Comparison of ENCODE assay signal across 9 cellular contexts in genomic region chr11:65887026-65887722, GRCh38. TPM values are rescaled to one million over a fixed set of nuclear protein-coding genes. Genes with fewer than 3 reads are reported as not detected.
DNase-seq lines count a peak whose midpoint lies in the region; ATAC-seq and TF ChIP-seq lines count a peak whose summit lies in the region.
"Had no signal": no experiment of that assay in that cellular context is flagged by ENCODE, and none has a peak within 500 bp of the region (broad histone marks: within the 10 kb centered on the region; RNA-seq: fewer than 3 reads in every experiment).

No MANE protein-coding gene starts in this region.

- peaks cover 19% of the 10 kb centered on the region for H3K36me3 ChIP-seq in CD4-positive, CD25-positive, alpha-beta regulatory T cell (ENCODE audit: control insufficient read depth, insufficient read depth, low read length)
- peaks cover 15 to 32% of the 10 kb centered on the region in 2 donors for H3K36me3 ChIP-seq in duodenal mucosa (ENCODE audit: control insufficient read depth in 1 of 2, insufficient read depth in 2 of 2, low read length in 2 of 2)

- TF ChIP-seq POLR2A in NB4 (IDR thresholded peaks at IDR 0.05; ENCODE audit: extremely low read depth, insufficient read length): no peak

- H3K4me1 Mint-ChIP-seq in CD4-positive, CD25-positive, alpha-beta regulatory T cell: peaks cover 13 to 67% (median 44%) of the 10 kb centered on the region in 4 donors
- peaks cover 35% of the 10 kb centered on the region for H3K4me1 Mint-ChIP-seq in nephron

- peak overlapping the region; percentile 87 to 94 (median 89) for H3K4me3 Mint-ChIP-seq in CD4-positive, CD25-positive, alpha-beta regulatory T cell
- H3K4me3 Mint-ChIP-seq in nephron: peak overlapping the region; percentile 88 to 92 (median 90)

- peaks cover 6% of the 10 kb centered on the region for H3K27me3 Mint-ChIP-seq in CD4-positive, CD25-positive, alpha-beta regulatory T cell
- H3K27me3 Mint-ChIP-seq in nephron (ENCODE audit: low read depth): peaks cover 1% of the 10 kb centered on the region

- ATAC-seq in CD4-positive, CD25-positive, alpha-beta regulatory T cell (ENCODE audit: low read depth in 2 of 2): no peak
- ATAC-seq in HG02852 (IDR thresholded peaks at IDR 0.05; ENCODE audit: unreplicated experiment) (no peak), HG02610 (IDR thresholded peaks at IDR 0.05; ENCODE audit: unreplicated experiment) (no peak), HG03196 (IDR thresholded peaks at IDR 0.05; ENCODE audit: unreplicated experiment) (no peak)

- peak overlapping the region; percentile 73 to 82 for H3K9ac ChIP-seq in duodenal mucosa (ENCODE audit: low read depth in 1 of 2, low read length in 2 of 2)

- peak overlapping the region; percentile 97 for H3K27ac ChIP-seq in CD4-positive, CD25-positive, alpha-beta regulatory T cell (ENCODE audit: insufficient read depth, low read length, poor library complexity, severe bottlenecking)
- peak overlapping the region; percentile 91 for H3K27ac ChIP-seq in duodenal mucosa (ENCODE audit: low read depth, low read length)

- H3K27me3 ChIP-seq in CD4-positive, CD25-positive, alpha-beta regulatory T cell (ENCODE audit: control insufficient read depth, insufficient read depth, low read length): no peaks in the 10 kb centered on the region
- peaks cover 0 to 3% of the 10 kb centered on the region in 2 donors for H3K27me3 ChIP-seq in duodenal mucosa (ENCODE audit: control insufficient read depth in 1 of 2, insufficient read depth in 2 of 2, low read length in 2 of 2)

- H3K36me3 Mint-ChIP-seq in CD4-positive, CD25-positive, alpha-beta regulatory T cell: peaks cover 13% of the 10 kb centered on the region
- H3K36me3 Mint-ChIP-seq in nephron (ENCODE audit: low read depth): peaks cover 25% of the 10 kb centered on the region

- no peak for TF ChIP-seq CTCF in NB4 (IDR thresholded peaks at IDR 0.05; ENCODE audit: low read depth, low read length)
- no peak for TF ChIP-seq CTCF in nephron (IDR thresholded peaks at IDR 0.05; ENCODE audit: unreplicated experiment in 3 of 3)

- peak overlapping the region; percentile 97 to 100 (median 99) for H3K27ac Mint-ChIP-seq in CD4-positive, CD25-positive, alpha-beta regulatory T cell
- peak overlapping the region; percentile 92 to 98 (median 97) for H3K27ac Mint-ChIP-seq in nephron

- H3K4me3 ChIP-seq in CD4-positive, CD25-positive, alpha-beta regulatory T cell (ENCODE audit: low read depth, low read length): peak overlapping the region; percentile 69
- H3K4me3 ChIP-seq in NB4 (ENCODE audit: low read depth, low read length) (peak overlapping the region; percentile 76), duodenal mucosa (ENCODE audit: low read depth in 1 of 2, low read length in 2 of 2) (peak overlapping the region; percentile 81 to 85)

- peaks cover 50% of the 10 kb centered on the region for H3K4me1 ChIP-seq in CD4-positive, CD25-positive, alpha-beta regulatory T cell (ENCODE audit: control insufficient read depth, insufficient read depth, low read length, poor library complexity, severe bottlenecking)
- H3K4me1 ChIP-seq in duodenal mucosa (ENCODE audit: control insufficient read depth in 1 of 2, insufficient read depth in 2 of 2, low read length in 2 of 2): peaks cover 46 to 57% of the 10 kb centered on the region in 2 donors

- no peak for DNase-seq in CD4-positive, CD25-positive, alpha-beta regulatory T cell
- DNase-seq in NB4 (ENCODE audit: low read depth): no peak
- no peak for DNase-seq in stimulated activated CD8-positive, alpha-beta memory T cell treated with anti-CD3 and anti-CD28 coated beads, Interleukin-4, amount 100 ng/mL, for 48 hours

- no peaks in the 10 kb centered on the region for H3K9me3 Mint-ChIP-seq in CD4-positive, CD25-positive, alpha-beta regulatory T cell
- no peaks in the 10 kb centered on the region for H3K9me3 Mint-ChIP-seq in nephron

- H3K9me3 ChIP-seq in CD4-positive, CD25-positive, alpha-beta regulatory T cell (ENCODE audit: control insufficient read depth in 2 of 2, low read length in 2 of 2): no peaks in the 10 kb centered on the region
- no peaks in the 10 kb centered on the region for H3K9me3 ChIP-seq in duodenal mucosa (ENCODE audit: control insufficient read depth in 1 of 2, low read length in 2 of 2)

RNA-seq across cellular contexts. Expression of gene FIBP, which starts 1.1 kb away (rescaled TPM):
- total RNA-seq in CD4-positive, CD25-positive, alpha-beta regulatory T cell: 29.8 TPM
- 10 to 100 TPM; 71.0 to 81.7 (median 72.7) TPM for polyA plus RNA-seq in CD4-positive, CD25-positive, alpha-beta regulatory T cell

RNA-seq across cellular contexts. Expression of gene CCDC85B, which starts 3.3 kb away (rescaled TPM):
- total RNA-seq in CD4-positive, CD25-positive, alpha-beta regulatory T cell: 20.7 TPM
- polyA plus RNA-seq in CD4-positive, CD25-positive, alpha-beta regulatory T cell: 10 to 100 TPM; 58.7 to 74.0 (median 63.2) TPM

RNA-seq across cellular contexts. Expression of gene CTSW, which starts 7.5 kb away (rescaled TPM):
- total RNA-seq in CD4-positive, CD25-positive, alpha-beta regulatory T cell: 12.4 TPM
- polyA plus RNA-seq in CD4-positive, CD25-positive, alpha-beta regulatory T cell: 10 to 100 TPM in 3 of 4 donors, 1 to 10 TPM in 1; 3.5 to 35.9 (median 16.9) TPM

RNA-seq across cellular contexts. Expression of gene FOSL1, which starts 13.0 kb away (rescaled TPM):
- 2.7 TPM for total RNA-seq in CD4-positive, CD25-positive, alpha-beta regulatory T cell
- not detected for polyA plus RNA-seq in CD4-positive, CD25-positive, alpha-beta regulatory T cell
- total RNA-seq: urinary bladder had no signal

RNA-seq across cellular contexts. Expression of gene EFEMP2, which starts 14.6 kb away (rescaled TPM):
- 5.8 TPM for total RNA-seq in CD4-positive, CD25-positive, alpha-beta regulatory T cell
- under 1 TPM; 0.21 to 0.36 (median 0.29) TPM for polyA plus RNA-seq in CD4-positive, CD25-positive, alpha-beta regulatory T cell
